Comparison of ENCODE assay signal across 8 cellular contexts in the genomic region with DNA sequence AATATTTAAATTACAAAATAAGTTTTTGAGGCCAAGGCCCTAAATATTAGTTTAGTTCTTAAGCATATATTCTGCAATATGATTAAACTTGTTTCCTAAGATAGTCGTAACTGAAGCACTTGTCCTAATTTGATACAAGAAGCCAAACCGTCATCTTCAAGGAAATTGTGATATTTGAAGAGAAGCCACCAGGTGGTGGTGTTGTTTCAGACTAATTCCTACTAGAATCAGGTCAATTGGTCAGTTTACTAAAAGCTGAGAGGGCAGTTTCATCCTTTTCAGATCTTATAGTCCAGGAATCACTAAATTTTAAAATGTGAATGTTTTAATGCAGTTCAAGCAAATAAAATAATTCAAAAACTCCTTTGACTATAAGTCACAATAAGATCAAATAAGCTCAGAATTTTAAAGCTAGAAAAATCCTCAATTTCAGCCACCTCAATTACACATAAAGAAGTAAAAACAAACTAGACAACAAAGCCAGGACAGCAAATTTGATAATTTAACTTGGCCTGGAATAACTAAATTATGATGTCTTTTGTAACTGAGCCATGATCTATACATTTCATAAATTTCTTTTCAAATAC.
A peak's percentile ranks its signal among the peaks of the same experiment; 100 is the strongest.
DNase-seq lines count a peak whose midpoint lies in the region; ATAC-seq, FAIRE-seq and TF ChIP-seq lines count a peak whose summit lies in the region.

No MANE protein-coding gene starts in this region.

- DNase-seq in AG08395 (ENCODE audit: low spot score) (peak; percentile 61), GM06990 (ENCODE audit: extremely low read depth, insufficient read length) (peak; percentile 2), medulla oblongata (ENCODE audit: extremely low spot score) (peak; percentile 77)
- DNase-seq in stimulated activated effector memory CD8-positive, alpha-beta T cell treated with anti-CD3 and anti-CD28 coated beads, Interleukin-12 subunit alpha, Interleukin-12 subunit beta, amount 100 ng/mL, for 72 hours (ENCODE audit: low spot score in 2 of 2) = no peak

- no peak for TF ChIP-seq EP300 in Ishikawa (IDR thresholded peaks at IDR 0.05; ENCODE audit: borderline replicate concordance)

- peak; percentile 74 for TF ChIP-seq RAD21 in Ishikawa (IDR thresholded peaks at IDR 0.05; ENCODE audit: low read depth)

- H3K27ac Mint-ChIP-seq in stimulated activated effector memory CD8-positive, alpha-beta T cell treated with anti-CD3 and anti-CD28 coated beads, Interleukin-12 subunit alpha, Interleukin-12 subunit beta, amount 100 ng/mL, for 72 hours = no peak overlapping the region

- no peak for ATAC-seq in GM19455 (IDR thresholded peaks at IDR 0.05; ENCODE audit: unreplicated experiment)
- no peak for ATAC-seq in stimulated activated effector memory CD8-positive, alpha-beta T cell treated with anti-CD3 and anti-CD28 coated beads, Interleukin-12 subunit alpha, Interleukin-12 subunit beta, amount 100 ng/mL, for 72 hours

- no peak overlapping the region for H3K4me3 ChIP-seq in GM06990 (replicated peaks; ENCODE audit: low read depth, low read length)
- no peak overlapping the region for H3K4me3 ChIP-seq in OCI-LY1 (ENCODE audit: low read depth, low read length, poor library complexity, severe bottlenecking)

- H3K4me3 Mint-ChIP-seq in stimulated activated effector memory CD8-positive, alpha-beta T cell treated with anti-CD3 and anti-CD28 coated beads, Interleukin-12 subunit alpha, Interleukin-12 subunit beta, amount 100 ng/mL, for 72 hours = no peak overlapping the region

- no peaks in the 10 kb centered on the region for H3K36me3 ChIP-seq in GM06990 (ENCODE audit: control insufficient read depth, insufficient read depth, low read length)
- no peaks in the 10 kb centered on the region for H3K36me3 ChIP-seq in OCI-LY1 (ENCODE audit: insufficient read depth, low read length)

- H3K79me2 ChIP-seq in OCI-LY1 (ENCODE audit: insufficient read depth, low read length) = no peaks in the 10 kb centered on the region

- H3K27ac ChIP-seq in OCI-LY1 (ENCODE audit: low read depth, low read length, poor library complexity, severe bottlenecking) = no peak overlapping the region

- H3K9me3 ChIP-seq in OCI-LY1 (ENCODE audit: low read length) = no peaks in the 10 kb centered on the region

- H3K4me1 Mint-ChIP-seq in stimulated activated effector memory CD8-positive, alpha-beta T cell treated with anti-CD3 and anti-CD28 coated beads, Interleukin-12 subunit alpha, Interleukin-12 subunit beta, amount 100 ng/mL, for 72 hours = no peaks in the 10 kb centered on the region

- H3K4me2 ChIP-seq in OCI-LY1 (ENCODE audit: low read length) = no peak overlapping the region

- no peaks in the 10 kb centered on the region for H3K9me3 Mint-ChIP-seq in stimulated activated effector memory CD8-positive, alpha-beta T cell treated with anti-CD3 and anti-CD28 coated beads, Interleukin-12 subunit alpha, Interleukin-12 subunit beta, amount 100 ng/mL, for 72 hours

- no peaks in the 10 kb centered on the region for H3K9me2 ChIP-seq in OCI-LY1 (ENCODE audit: low read depth, low read length)

- H3K27me3 ChIP-seq in GM06990 (replicated peaks; ENCODE audit: control insufficient read depth, insufficient read depth, low read length) (no peaks in the 10 kb centered on the region), OCI-LY1 (ENCODE audit: insufficient read depth, low read length) (no peaks in the 10 kb centered on the region)

- no peaks in the 10 kb centered on the region for H3K36me3 Mint-ChIP-seq in stimulated activated effector memory CD8-positive, alpha-beta T cell treated with anti-CD3 and anti-CD28 coated beads, Interleukin-12 subunit alpha, Interleukin-12 subunit beta, amount 100 ng/mL, for 72 hours

- peak; percentile 70 for FAIRE-seq in colon (lab: Jason Lieb, UNC)

- H3K9ac ChIP-seq in OCI-LY1 (ENCODE audit: low read length) = no peak overlapping the region

- H2AFZ ChIP-seq in OCI-LY1 (ENCODE audit: low read length) = no peak overlapping the region

- H3F3A ChIP-seq in OCI-LY1 (ENCODE audit: insufficient read depth, low read length) = no peaks in the 10 kb centered on the region

- H4K20me1 ChIP-seq in OCI-LY1 (ENCODE audit: insufficient read depth, low read length) = no peaks in the 10 kb centered on the region

- TF ChIP-seq CTCF in GM06990 (IDR thresholded peaks at IDR 0.05; ENCODE audit: insufficient read depth, low read length, poor library complexity, severe bottlenecking) = peak; percentile 45
- peak; percentile 70 for TF ChIP-seq CTCF in OCI-LY1 (IDR thresholded peaks at IDR 0.05; ENCODE audit: low read length)

- H3K4me1 ChIP-seq in OCI-LY1 (ENCODE audit: insufficient read depth, low read length, severe bottlenecking) = no peaks in the 10 kb centered on the region

TF ChIP-seq in Ishikawa, 13 proteins besides CTCF, POLR2A, EP300 and RAD21:
- TF ChIP-seq ZBTB7A (IDR thresholded peaks at IDR 0.05; ENCODE audit: low read depth) (no peak), EGR1 (IDR thresholded peaks at IDR 0.05) (no peak), TCF12 (IDR thresholded peaks at IDR 0.05; ENCODE audit: low read depth) (no peak), FOXM1 (IDR thresholded peaks at IDR 0.05; ENCODE audit: borderline replicate concordance, low read depth) (no peak), TEAD4 (IDR thresholded peaks at IDR 0.05) (no peak), YY1 (IDR thresholded peaks at IDR 0.05; ENCODE audit: low read depth) (no peak), NFIC (IDR thresholded peaks at IDR 0.05) (no peak), CEBPB (IDR thresholded peaks at IDR 0.05) (no peak), CREB1 (IDR thresholded peaks at IDR 0.05; ENCODE audit: low read depth) (no peak), TAF1 (IDR thresholded peaks at IDR 0.05; ENCODE audit: low read depth) (no peak)
- TF ChIP-seq, protein P1, sequence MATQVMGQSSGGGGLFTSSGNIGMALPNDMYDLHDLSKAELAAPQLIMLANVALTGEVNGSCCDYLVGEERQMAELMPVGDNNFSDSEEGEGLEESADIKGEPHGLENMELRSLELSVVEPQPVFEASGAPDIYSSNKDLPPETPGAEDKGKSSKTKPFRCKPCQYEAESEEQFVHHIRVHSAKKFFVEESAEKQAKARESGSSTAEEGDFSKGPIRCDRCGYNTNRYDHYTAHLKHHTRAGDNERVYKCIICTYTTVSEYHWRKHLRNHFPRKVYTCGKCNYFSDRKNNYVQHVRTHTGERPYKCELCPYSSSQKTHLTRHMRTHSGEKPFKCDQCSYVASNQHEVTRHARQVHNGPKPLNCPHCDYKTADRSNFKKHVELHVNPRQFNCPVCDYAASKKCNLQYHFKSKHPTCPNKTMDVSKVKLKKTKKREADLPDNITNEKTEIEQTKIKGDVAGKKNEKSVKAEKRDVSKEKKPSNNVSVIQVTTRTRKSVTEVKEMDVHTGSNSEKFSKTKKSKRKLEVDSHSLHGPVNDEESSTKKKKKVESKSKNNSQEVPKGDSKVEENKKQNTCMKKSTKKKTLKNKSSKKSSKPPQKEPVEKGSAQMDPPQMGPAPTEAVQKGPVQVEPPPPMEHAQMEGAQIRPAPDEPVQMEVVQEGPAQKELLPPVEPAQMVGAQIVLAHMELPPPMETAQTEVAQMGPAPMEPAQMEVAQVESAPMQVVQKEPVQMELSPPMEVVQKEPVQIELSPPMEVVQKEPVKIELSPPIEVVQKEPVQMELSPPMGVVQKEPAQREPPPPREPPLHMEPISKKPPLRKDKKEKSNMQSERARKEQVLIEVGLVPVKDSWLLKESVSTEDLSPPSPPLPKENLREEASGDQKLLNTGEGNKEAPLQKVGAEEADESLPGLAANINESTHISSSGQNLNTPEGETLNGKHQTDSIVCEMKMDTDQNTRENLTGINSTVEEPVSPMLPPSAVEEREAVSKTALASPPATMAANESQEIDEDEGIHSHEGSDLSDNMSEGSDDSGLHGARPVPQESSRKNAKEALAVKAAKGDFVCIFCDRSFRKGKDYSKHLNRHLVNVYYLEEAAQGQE (IDR thresholded peaks at IDR 0.05; ENCODE audit: low read depth) = no peak
- TF ChIP-seq, protein P2, sequence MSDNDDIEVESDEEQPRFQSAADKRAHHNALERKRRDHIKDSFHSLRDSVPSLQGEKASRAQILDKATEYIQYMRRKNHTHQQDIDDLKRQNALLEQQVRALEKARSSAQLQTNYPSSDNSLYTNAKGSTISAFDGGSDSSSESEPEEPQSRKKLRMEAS (IDR thresholded peaks at IDR 0.05) = no peak
- TF ChIP-seq, protein P3, sequence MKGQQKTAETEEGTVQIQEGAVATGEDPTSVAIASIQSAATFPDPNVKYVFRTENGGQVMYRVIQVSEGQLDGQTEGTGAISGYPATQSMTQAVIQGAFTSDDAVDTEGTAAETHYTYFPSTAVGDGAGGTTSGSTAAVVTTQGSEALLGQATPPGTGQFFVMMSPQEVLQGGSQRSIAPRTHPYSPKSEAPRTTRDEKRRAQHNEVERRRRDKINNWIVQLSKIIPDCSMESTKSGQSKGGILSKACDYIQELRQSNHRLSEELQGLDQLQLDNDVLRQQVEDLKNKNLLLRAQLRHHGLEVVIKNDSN (IDR thresholded peaks at IDR 0.05) = no peak

Comparison
In these comparisons a context has a peak if more than half of its experiments do, and no peak if none do; other contexts are left out.
1. DNase-seq: peak in AG08395 (single experiment), GM06990 (single experiment) and medulla oblongata (single experiment); none in stimulated activated effector memory CD8-positive, alpha-beta T cell treated with anti-CD3 and anti-CD28 coated beads, Interleukin-12 subunit alpha, Interleukin-12 subunit beta, amount 100 ng/mL, for 72 hours (0 of 2).